32 cellular contexts compared by ENCODE assay signal in genomic region chr17:61561354-61561753, GRCh38. TPM values are rescaled to one million over a fixed set of nuclear protein-coding genes. Genes with fewer than 3 reads are reported as not detected.
"Had no signal": no experiment of that assay in that cellular context is flagged by ENCODE, and none has a peak within 500 bp of the region (broad histone marks: within the 10 kb centered on the region; RNA-seq: fewer than 3 reads in every experiment).

No MANE protein-coding gene starts in this region.

- H3K27ac ChIP-seq: colonic mucosa, epithelial cell of prostate, gastrocnemius medialis, heart left ventricle, hepatocyte, left lung, neural progenitor cell, prostate gland, right atrium auricular region, sigmoid colon, suprapubic skin, transverse colon, upper lobe of right lung had no signal

- H2AFZ ChIP-seq: hepatocyte, neural progenitor cell had no signal

- FAIRE-seq: kidney had no signal

- H3K4me1 ChIP-seq: colonic mucosa, gastrocnemius medialis, heart left ventricle, left lung, neural progenitor cell, prostate gland, right atrium auricular region, sigmoid colon, suprapubic skin, transverse colon, upper lobe of right lung had no signal

- H3K36me3 ChIP-seq: colonic mucosa, gastrocnemius medialis, heart left ventricle, left lung, neural progenitor cell, prostate gland, right atrium auricular region, sigmoid colon, suprapubic skin, transverse colon, upper lobe of right lung had no signal

- H3K4me2 ChIP-seq: hepatocyte, neural progenitor cell had no signal

- H3K27me3 ChIP-seq: colonic mucosa, gastrocnemius medialis, hepatocyte, neural progenitor cell, right atrium auricular region, upper lobe of right lung had no signal

- H3K4me3 Mint-ChIP-seq: dendritic cell treated with granulocyte-macrophage colony-stimulating factor and Interleukin-4, amounts not matched to agents 40 ng/mL and 50 ng/mL, for 4 days; endodermal cell; mesothelial cell of epicardium; naive B cell; nephron; neural progenitor cell; stimulated activated naive CD8-positive, alpha-beta T cell treated with anti-CD3 and anti-CD28 coated beads, Interleukin-15, amount 100 ng/mL, for 72 hours had no signal

- H3K9me3 Mint-ChIP-seq: dendritic cell treated with granulocyte-macrophage colony-stimulating factor and Interleukin-4, amounts not matched to agents 40 ng/mL and 50 ng/mL, for 4 days; endodermal cell; nephron; neural progenitor cell; stimulated activated naive CD8-positive, alpha-beta T cell treated with anti-CD3 and anti-CD28 coated beads, Interleukin-15, amount 100 ng/mL, for 72 hours had no signal

- H3K36me3 Mint-ChIP-seq: mesothelial cell of epicardium, naive B cell, neural progenitor cell had no signal

- H3K9ac ChIP-seq: neural progenitor cell had no signal

- H3K4me1 Mint-ChIP-seq: endodermal cell; naive B cell; neural progenitor cell; stimulated activated naive CD8-positive, alpha-beta T cell treated with anti-CD3 and anti-CD28 coated beads, Interleukin-15, amount 100 ng/mL, for 72 hours had no signal

- H3K4me3 ChIP-seq: colonic mucosa, gastrocnemius medialis, heart left ventricle, hepatocyte, left lung, mucosa of descending colon, neural progenitor cell, prostate gland, right atrium auricular region, sigmoid colon, suprapubic skin, transverse colon, upper lobe of right lung had no signal

- H3K27ac Mint-ChIP-seq: dendritic cell treated with granulocyte-macrophage colony-stimulating factor and Interleukin-4, amounts not matched to agents 40 ng/mL and 50 ng/mL, for 4 days; endodermal cell; mesothelial cell of epicardium; naive B cell; nephron; neural progenitor cell; stimulated activated naive CD8-positive, alpha-beta T cell treated with anti-CD3 and anti-CD28 coated beads, Interleukin-15, amount 100 ng/mL, for 72 hours had no signal

- H3K9me3 ChIP-seq: colonic mucosa, gastrocnemius medialis, heart left ventricle, left lung, mucosa of descending colon, prostate gland, right atrium auricular region, sigmoid colon, suprapubic skin, transverse colon, upper lobe of right lung had no signal

- ATAC-seq: esophagus mucosa; gastrocnemius medialis; heart left ventricle; left lung; mucosa of descending colon; stimulated activated naive CD8-positive, alpha-beta T cell treated with anti-CD3 and anti-CD28 coated beads, Interleukin-15, amount 100 ng/mL, for 72 hours; upper lobe of right lung had no signal

- H3K79me2 ChIP-seq: hepatocyte had no signal

- DNase-seq: colonic mucosa; effector CD8-positive, alpha-beta T cell; endodermal cell; foreskin fibroblast; gastrocnemius medialis; heart left ventricle; kidney; left lung; mesenchymal stem cell; mucosa of descending colon; naive B cell; sigmoid colon; stimulated activated naive CD4-positive, alpha-beta T cell; stimulated activated naive CD8-positive, alpha-beta T cell treated with anti-CD3 and anti-CD28 coated beads, Interleukin-15, amount 100 ng/mL, for 72 hours; transverse colon; upper lobe of right lung had no signal

RNA-seq across cellular contexts. Expression of gene NACA2, which starts 29.7 kb away (rescaled TPM):
- total RNA-seq: chondrocyte, endodermal cell, esophagus mucosa, gastrocnemius medialis, glomerular endothelial cell, heart left ventricle, hepatocyte, kidney, left lung, lower leg skin, lung microvascular endothelial cell, mesothelial cell of epicardium, mucosa of descending colon, osteocyte, right atrium auricular region, sigmoid colon, skeletal muscle tissue, suprapubic skin, transverse colon, upper lobe of right lung had no signal
- polyA plus RNA-seq: hepatocyte, sigmoid colon had no signal
